In the genomic region with DNA sequence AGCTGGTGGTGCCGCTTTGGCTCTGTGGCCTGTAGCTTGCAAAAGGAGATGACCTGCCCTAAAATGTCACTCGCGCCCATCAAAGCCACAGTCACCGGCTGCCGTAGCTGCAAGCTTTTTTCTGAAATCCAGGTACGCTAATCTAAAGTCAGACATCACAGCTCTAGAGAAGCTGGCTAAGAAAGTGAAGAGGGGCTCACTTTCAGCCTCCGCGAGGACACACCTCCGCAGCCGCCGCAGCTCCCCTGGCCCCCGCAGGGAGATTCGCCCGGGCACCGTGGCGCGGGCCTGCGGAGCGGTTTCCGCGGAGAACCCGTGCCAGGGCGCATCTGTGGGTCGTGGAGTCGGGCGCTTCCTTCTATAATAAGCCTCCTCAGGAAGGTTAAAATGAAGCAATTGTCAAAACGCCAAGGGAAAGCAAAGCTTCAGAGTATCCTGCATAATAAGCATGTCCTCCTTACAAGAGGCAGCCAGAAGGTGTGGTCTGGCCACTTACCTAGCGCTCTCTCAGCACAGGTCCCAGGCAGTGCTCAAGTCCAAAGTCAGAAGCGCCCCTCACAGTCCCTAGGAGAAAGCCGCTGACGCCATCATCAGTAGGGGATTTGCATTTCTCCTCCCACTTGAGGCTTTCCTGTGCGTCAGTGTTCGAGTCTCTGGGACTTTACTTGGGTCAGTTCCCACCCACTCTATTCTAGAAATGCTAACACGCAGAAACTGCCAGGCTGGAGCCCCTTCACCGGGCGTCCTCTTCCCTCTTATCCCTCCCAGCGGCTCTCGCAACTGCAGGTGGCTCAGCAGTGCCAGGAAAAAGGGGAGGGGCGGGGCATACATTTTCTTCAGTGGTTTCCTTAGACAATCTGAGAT, we compare ENCODE assay signal across 1 cellular context.
TF ChIP-seq lines count a peak whose summit lies in the region.

A gene with protein sequence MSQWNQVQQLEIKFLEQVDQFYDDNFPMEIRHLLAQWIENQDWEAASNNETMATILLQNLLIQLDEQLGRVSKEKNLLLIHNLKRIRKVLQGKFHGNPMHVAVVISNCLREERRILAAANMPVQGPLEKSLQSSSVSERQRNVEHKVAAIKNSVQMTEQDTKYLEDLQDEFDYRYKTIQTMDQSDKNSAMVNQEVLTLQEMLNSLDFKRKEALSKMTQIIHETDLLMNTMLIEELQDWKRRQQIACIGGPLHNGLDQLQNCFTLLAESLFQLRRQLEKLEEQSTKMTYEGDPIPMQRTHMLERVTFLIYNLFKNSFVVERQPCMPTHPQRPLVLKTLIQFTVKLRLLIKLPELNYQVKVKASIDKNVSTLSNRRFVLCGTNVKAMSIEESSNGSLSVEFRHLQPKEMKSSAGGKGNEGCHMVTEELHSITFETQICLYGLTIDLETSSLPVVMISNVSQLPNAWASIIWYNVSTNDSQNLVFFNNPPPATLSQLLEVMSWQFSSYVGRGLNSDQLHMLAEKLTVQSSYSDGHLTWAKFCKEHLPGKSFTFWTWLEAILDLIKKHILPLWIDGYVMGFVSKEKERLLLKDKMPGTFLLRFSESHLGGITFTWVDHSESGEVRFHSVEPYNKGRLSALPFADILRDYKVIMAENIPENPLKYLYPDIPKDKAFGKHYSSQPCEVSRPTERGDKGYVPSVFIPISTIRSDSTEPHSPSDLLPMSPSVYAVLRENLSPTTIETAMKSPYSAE (minus strand): TSS at position 544 of the 864 bp plus-strand sequence. CDS start 2,791 bp downstream, outside the sequence.

TF ChIP-seq in endothelial cell of umbilical vein, 7 proteins besides CTCF, POLR2A, EP300 and RAD21:
- TF ChIP-seq JUN (IDR thresholded peaks at IDR 0.05; ENCODE audit: borderline replicate concordance, insufficient read depth, insufficient read length, low read depth): no peak
